ENCODE assay signal across 17 cellular contexts in the genomic region with DNA sequence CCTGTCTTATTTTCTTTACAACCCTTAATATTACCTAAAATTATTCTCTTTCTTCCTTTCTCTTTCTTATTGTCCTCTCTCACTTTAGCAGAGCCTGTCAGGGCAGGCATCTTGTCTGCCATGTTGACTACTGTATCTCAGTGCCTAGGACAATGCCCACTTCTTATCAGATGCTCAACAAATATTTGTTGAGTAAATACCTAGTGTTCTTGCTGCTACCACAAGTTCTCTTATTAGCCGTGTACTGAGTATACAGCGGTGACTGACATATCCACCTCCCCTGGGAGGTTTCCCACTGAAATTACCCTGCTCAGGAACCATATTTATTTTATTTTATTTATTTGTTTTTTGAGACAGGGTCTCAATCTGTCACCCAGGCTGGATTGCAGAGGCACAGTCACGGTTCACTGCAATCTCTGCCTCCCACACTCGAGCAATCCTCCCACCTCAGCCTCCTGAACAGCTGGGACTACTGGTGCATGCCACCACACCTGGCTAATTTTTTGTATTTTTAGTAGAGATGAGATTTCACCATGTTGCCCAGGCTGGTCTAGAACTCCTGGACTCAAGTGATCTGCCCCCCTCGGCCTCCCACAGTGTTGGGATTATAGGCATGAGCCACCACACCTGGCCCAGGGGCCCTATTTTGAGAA. TPM values are rescaled to one million over a fixed set of nuclear protein-coding genes. Genes with fewer than 3 reads are reported as not detected.
A peak's percentile ranks its signal among the peaks of the same experiment; 100 is the strongest.
DNase-seq lines count a peak whose midpoint lies in the region; ATAC-seq, FAIRE-seq and TF ChIP-seq lines count a peak whose summit lies in the region.
"Had no signal": no experiment of that assay in that cellular context is flagged by ENCODE, and none has a peak within 500 bp of the region (broad histone marks: within the 10 kb centered on the region; RNA-seq: fewer than 3 reads in every experiment).

No MANE protein-coding gene starts in this region.

- peaks cover 5% of the 10 kb centered on the region for H3K9me3 Mint-ChIP-seq in glutamatergic neuron (ENCODE audit: unreplicated experiment)
- H3K9me3 Mint-ChIP-seq: activated T-helper 2 cell treated with anti-CD3 and anti-CD28 coated beads, Interferon-gamma antibody, Interleukin-2, Interleukin-4, amounts not matched to agents 10 μg/mL and 5 μg/mL and 100 μg/mL, durations not matched to agents 14 hours and 24 hours and 36 hours; stimulated activated naive CD8-positive, alpha-beta T cell treated with anti-CD3 and anti-CD28 coated beads, Interleukin-15, amount 100 ng/mL, for 72 hours had no signal

- peaks cover 4% of the 10 kb centered on the region for H3K36me3 Mint-ChIP-seq in glutamatergic neuron (ENCODE audit: unreplicated experiment)
- H3K36me3 Mint-ChIP-seq: naive B cell had no signal

- ATAC-seq in GM21390 (IDR thresholded peaks at IDR 0.05; ENCODE audit: unreplicated experiment) = peak; percentile 53
- ATAC-seq in HG03432 (IDR thresholded peaks at IDR 0.05; ENCODE audit: unreplicated experiment) = peak; percentile 57
- ATAC-seq in left lobe of liver = peak; percentile 11
- ATAC-seq: psoas muscle; stimulated activated naive CD8-positive, alpha-beta T cell treated with anti-CD3 and anti-CD28 coated beads, Interleukin-15, amount 100 ng/mL, for 72 hours had no signal

- no peaks in the 10 kb centered on the region for H3K4me1 Mint-ChIP-seq in glutamatergic neuron (ENCODE audit: low read depth, unreplicated experiment)
- H3K4me1 Mint-ChIP-seq: stimulated activated naive CD8-positive, alpha-beta T cell treated with anti-CD3 and anti-CD28 coated beads, Interleukin-15, amount 100 ng/mL, for 72 hours had no signal

- H3K27ac Mint-ChIP-seq in glutamatergic neuron (ENCODE audit: unreplicated experiment) = no peak overlapping the region
- H3K27ac Mint-ChIP-seq: activated T-helper 2 cell treated with anti-CD3 and anti-CD28 coated beads, Interferon-gamma antibody, Interleukin-2, Interleukin-4, amounts not matched to agents 10 μg/mL and 5 μg/mL and 100 μg/mL, durations not matched to agents 14 hours and 24 hours and 36 hours had no signal

- no peak for TF ChIP-seq POLR2A in GM12891 (IDR thresholded peaks at IDR 0.05; ENCODE audit: low read depth, low read length)

- POLR2A ChIA-PET in GM10248 (lab: Yijun Ruan, JAX) = no interaction called here

- DNase-seq in GM12891 (ENCODE audit: insufficient read length, low spot score) = no peak
- no peak for DNase-seq in left lobe of liver (ENCODE audit: low spot score)
- no peak for DNase-seq in glutamatergic neuron
- no peak for DNase-seq in retina
- DNase-seq in GM10248 (ENCODE audit: extremely low spot score) = no peak
- no peak for DNase-seq in effector CD8-positive, alpha-beta T cell (lab: John Stamatoyannopoulos, UW)
- DNase-seq: amniotic stem cell; naive B cell; NCI-H1930; psoas muscle; stimulated activated CD4-positive, alpha-beta T cell treated with anti-CD3 and anti-CD28 coated beads, Interleukin-12 subunit alpha, Interleukin-12 subunit beta, amount 100 ng/mL, for 4 hours; stimulated activated naive CD8-positive, alpha-beta T cell treated with anti-CD3 and anti-CD28 coated beads, Interleukin-15, amount 100 ng/mL, for 72 hours; uterus had no signal

- no peak overlapping the region for H3K4me3 Mint-ChIP-seq in glutamatergic neuron (ENCODE audit: unreplicated experiment)
- H3K4me3 Mint-ChIP-seq: naive B cell; stimulated activated naive CD8-positive, alpha-beta T cell treated with anti-CD3 and anti-CD28 coated beads, Interleukin-15, amount 100 ng/mL, for 72 hours had no signal

- H3K27me3 Mint-ChIP-seq in glutamatergic neuron (ENCODE audit: unreplicated experiment) = peaks cover 4% of the 10 kb centered on the region
- H3K27me3 Mint-ChIP-seq: naive B cell; stimulated activated naive CD8-positive, alpha-beta T cell treated with anti-CD3 and anti-CD28 coated beads, Interleukin-15, amount 100 ng/mL, for 72 hours had no signal

- CTCF ChIA-PET in GM10248 (lab: Yijun Ruan, JAX) = interaction anchor here (1.5 to 4.0 kb wide), 3 partner anchors 9 to 55 kb away, joined by 3 to 31 read pairs (median 16); no protein-coding TSS in a partner anchor

- no peak for FAIRE-seq in GM12891 (lab: Jason Lieb, UNC)

- TF ChIP-seq CTCF in glutamatergic neuron (IDR thresholded peaks at IDR 0.05; ENCODE audit: partially characterized antibody, unreplicated experiment) (no peak), GM10248 (IDR thresholded peaks at IDR 0.05; ENCODE audit: control extremely low read depth, extremely low read depth, low read depth, missing control alignments) (no peak)

TF ChIP-seq in GM12891, 5 proteins besides CTCF, POLR2A, EP300 and RAD21:
- TF ChIP-seq PAX5 (IDR thresholded peaks at IDR 0.05; ENCODE audit: insufficient read depth, low read length, severe bottlenecking) = peak; percentile 91
- no peak for TF ChIP-seq POU2F2 (IDR thresholded peaks at IDR 0.05; ENCODE audit: low read depth, low read length)

RNA-seq across cellular contexts. Expression of a gene that starts 6.7 kb away (rescaled TPM):
- 11.3 TPM for polyA plus RNA-seq in GM12891 (2012; ENCODE audit: low read depth, missing spikeins)
- total RNA-seq in left lobe of liver = 5,455 TPM
- total RNA-seq in glutamatergic neuron (ENCODE audit: unreplicated experiment) = 9.6 TPM
- total RNA-seq: fibroblast of villous mesenchyme had no signal

RNA-seq across cellular contexts. Expression of a gene that starts 15.2 kb away (rescaled TPM):
- 16.0 TPM for polyA plus RNA-seq in GM12891 (2012; ENCODE audit: low read depth, missing spikeins)
- total RNA-seq in left lobe of liver = 3.6 TPM
- total RNA-seq in glutamatergic neuron (ENCODE audit: unreplicated experiment) = 142 TPM

RNA-seq across cellular contexts. Expression of a gene that starts 39.6 kb away (rescaled TPM):
- polyA plus RNA-seq in GM12891 (2012; ENCODE audit: low read depth, missing spikeins) = 3.9 TPM
- total RNA-seq in left lobe of liver (7.8 TPM), glutamatergic neuron (ENCODE audit: unreplicated experiment) (128 TPM)

RNA-seq across cellular contexts. Expression of a gene that starts 43.9 kb away (rescaled TPM):
- polyA plus RNA-seq in GM12891 (2012; ENCODE audit: low read depth, missing spikeins) = 11.8 TPM
- total RNA-seq in left lobe of liver (62.0 TPM), glutamatergic neuron (ENCODE audit: unreplicated experiment) (38.5 TPM)

RNA-seq across cellular contexts. Expression of a gene that starts 47.0 kb away (rescaled TPM):
- 34.4 TPM for polyA plus RNA-seq in GM12891 (2012; ENCODE audit: low read depth, missing spikeins)
- total RNA-seq in left lobe of liver (19.0 TPM), glutamatergic neuron (ENCODE audit: unreplicated experiment) (53.3 TPM)

Comparison
In these comparisons a context has a peak if more than half of its experiments do, and no peak if none do; other contexts are left out.
1. RNA of a gene that starts 6.7 kb away (total RNA-seq): 5,455 TPM in left lobe of liver (single experiment); 9.6 TPM in glutamatergic neuron (single experiment); every median in the first group is over 100 times any median in the second.
2. RNA of a gene that starts 15.2 kb away (total RNA-seq): 142 TPM in glutamatergic neuron (single experiment); 3.6 TPM in left lobe of liver (single experiment); every median in the first group is over 10 times any median in the second.
3. RNA of a gene that starts 39.6 kb away (total RNA-seq): 128 TPM in glutamatergic neuron (single experiment); 7.8 TPM in left lobe of liver (single experiment); every median in the first group is over 10 times any median in the second.
4. Peak in every context shown above with its lines, with median percentiles within 50 percentile points of each other: ATAC-seq.